Comparison of ENCODE assay signal across 28 cellular contexts in the genomic region with DNA sequence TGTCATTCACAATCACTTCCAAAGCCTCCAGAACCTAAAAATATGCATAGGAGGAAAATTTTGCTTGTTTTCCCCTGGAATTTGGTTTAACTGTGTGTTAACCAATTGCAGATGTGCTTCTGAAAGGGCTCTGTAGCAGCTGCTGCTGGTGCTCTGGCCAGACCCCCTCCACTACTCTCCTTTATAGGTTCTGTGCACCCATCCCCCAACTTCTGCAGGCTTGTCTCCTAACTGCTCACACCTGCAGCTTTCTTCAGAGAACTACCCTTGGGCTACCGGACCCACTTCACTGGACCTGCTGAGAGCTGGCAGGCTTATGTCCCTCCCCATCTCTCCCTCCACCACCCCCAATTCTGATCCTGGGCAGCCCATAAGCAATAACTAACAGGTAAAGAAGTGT.
DNase-seq lines count a peak whose midpoint lies in the region; ATAC-seq, FAIRE-seq and TF ChIP-seq lines count a peak whose summit lies in the region.
"Had no signal": no experiment of that assay in that cellular context is flagged by ENCODE, and none has a peak within 500 bp of the region (broad histone marks: within the 10 kb centered on the region; RNA-seq: fewer than 3 reads in every experiment).

No MANE protein-coding gene starts in this region.

- WGBS in H9 (ENCODE audit: extremely low coverage, insufficient read length, low lambda C conversion rate) = no CpG with 5 or more reads among the region's 1 CpG
- 70% methylated on average over 1 of the region's 1 CpG; no CpG with 5 or more reads in 1 of the 2 experiments for WGBS in H1 (ENCODE audit: extremely low coverage in 1 of 2, insufficient coverage in 1 of 2, insufficient read length in 1 of 2, insufficient replicate concordance in 2 of 2, low coverage in 1 of 2, low lambda C conversion rate in 2 of 2, missing lambda C conversion rate in 1 of 2), 2 experiments
- WGBS in heart right ventricle, 2 donors = 22 to 53% methylated on average over 1 of the region's 1 CpG

- no peaks in the 10 kb centered on the region for H3K27me3 Mint-ChIP-seq in H9 (ENCODE audit: low read depth)
- H3K27me3 Mint-ChIP-seq: CD4-positive, alpha-beta memory T cell; CD4-positive, CD25-positive, alpha-beta regulatory T cell had no signal

- no peak overlapping the region for H3K4me2 ChIP-seq in H9 (ENCODE audit: insufficient read depth, insufficient read length, low read length)
- no peak overlapping the region; a peak in 1 of 4 replicates for H3K4me2 ChIP-seq in H1 (ENCODE audit: insufficient read depth in 1 of 2, low read depth in 2 of 2, low read length in 2 of 2)
- H3K4me2 ChIP-seq: BLaER1 had no signal

- no peak overlapping the region for H3K27ac ChIP-seq in H9 (ENCODE audit: insufficient read length, low read depth, low read length)
- no peak overlapping the region for H3K27ac ChIP-seq in H1 (ENCODE audit: low read depth, low read length)
- H3K27ac ChIP-seq in heart right ventricle = no peak overlapping the region
- H3K27ac ChIP-seq: BLaER1 had no signal

- CTCF ChIA-PET in H1 (lab: Charles Lee; ENCODE audit: partially characterized antibody) = interaction anchor here (0.6 to 1.1 kb wide), 3 partner anchors 19 to 332 kb away, joined by 3 to 5 read pairs (median 3); no protein-coding TSS in a partner anchor

- POLR2A ChIA-PET in H1 (lab: Charles Lee; ENCODE audit: partially characterized antibody) = interaction anchor here (2.6 kb wide), 1 partner anchor 12 kb away, joined by 10 read pairs; no protein-coding TSS in a partner anchor

- H3K9me3 Mint-ChIP-seq in H9 = peaks cover 57 to 68% of the 10 kb centered on the region in 2 experiments
- H3K9me3 Mint-ChIP-seq: CD14-positive monocyte; CD4-positive, alpha-beta memory T cell; CD4-positive, CD25-positive, alpha-beta regulatory T cell had no signal

- no peak overlapping the region; a peak in 1 of 7 replicates for H3K27ac Mint-ChIP-seq in H9
- H3K27ac Mint-ChIP-seq: CD14-positive monocyte; CD4-positive, CD25-positive, alpha-beta regulatory T cell; CD8-positive, alpha-beta memory T cell had no signal

- H3K23ac ChIP-seq in H9 (ENCODE audit: insufficient read length, low read depth, low read length) (no peak overlapping the region), H1 (ENCODE audit: insufficient read length) (no peak overlapping the region)

- H3K27me3 ChIP-seq in H9 (ENCODE audit: insufficient read depth, low read length) (no peaks in the 10 kb centered on the region), H1 (replicated peaks in 1 of 4; ENCODE audit: control insufficient read depth in 3 of 4, extremely low read depth in 1 of 4, insufficient read depth in 3 of 4, low read length in 3 of 4) (no peaks in the 10 kb centered on the region), heart right ventricle (peaks cover 0 to 73% (median 0%) of the 10 kb centered on the region in 7 donors)
- H3K27me3 ChIP-seq: BE2C, BLaER1 had no signal

- H2BK15ac ChIP-seq in H9 (ENCODE audit: low read depth, low read length) = no peak overlapping the region
- no peak overlapping the region for H2BK15ac ChIP-seq in H1 (ENCODE audit: low read length)

- H2AK5ac ChIP-seq in H9 (ENCODE audit: insufficient read length, low read length) (no peak overlapping the region), H1 (ENCODE audit: low read depth, low read length) (no peak overlapping the region)

- H2BK20ac ChIP-seq in H9 (ENCODE audit: low read depth, low read length, poor library complexity, severe bottlenecking) = no peak overlapping the region
- H2BK20ac ChIP-seq in H1 (ENCODE audit: low read length) = no peak overlapping the region

- no peaks in the 10 kb centered on the region for H3K9me3 ChIP-seq in H9 (ENCODE audit: control insufficient read depth, low read depth, low read length)
- no peaks in the 10 kb centered on the region for H3K9me3 ChIP-seq in H1 (ENCODE audit: insufficient read depth in 2 of 2, low read depth in 1 of 2, low read length in 1 of 2)
- no peaks in the 10 kb centered on the region for H3K9me3 ChIP-seq in heart right ventricle
- H3K9me3 ChIP-seq: BE2C, BLaER1 had no signal

- H3K79me1 ChIP-seq in H9 (ENCODE audit: insufficient read depth, low read depth, low read length, poor library complexity, severe bottlenecking) (no peaks in the 10 kb centered on the region), H1 (ENCODE audit: low read depth, low read length) (no peaks in the 10 kb centered on the region)

- H3K4me1 ChIP-seq in H9 (ENCODE audit: insufficient read depth, low read length) = peaks cover 4% of the 10 kb centered on the region; the same call in 1 of the 2 replicates
- H3K4me1 ChIP-seq in H1 (replicated peaks in 1 of 4; ENCODE audit: control insufficient read depth in 3 of 4, insufficient read depth in 4 of 4, low read length in 3 of 4) = peaks cover 0 to 2% (median 0%) of the 10 kb centered on the region in 4 experiments; a peak in 1 of 7 replicates
- no peaks in the 10 kb centered on the region for H3K4me1 ChIP-seq in heart right ventricle
- H3K4me1 ChIP-seq: BE2C, BLaER1 had no signal

- H3K23me2 ChIP-seq in H9 (ENCODE audit: insufficient read length, low read depth, low read length, poor library complexity, severe bottlenecking) (no peaks in the 10 kb centered on the region), H1 (ENCODE audit: low read depth, low read length) (no peaks in the 10 kb centered on the region)

- H3K36me3 Mint-ChIP-seq in H9 (ENCODE audit: insufficient read depth in 1 of 3, low read depth in 3 of 3) = peaks cover 0 to 7% (median 3%) of the 10 kb centered on the region in 3 experiments; a peak in 4 of 7 replicates
- H3K36me3 Mint-ChIP-seq: CD14-positive monocyte; CD4-positive, alpha-beta memory T cell; CD4-positive, CD25-positive, alpha-beta regulatory T cell; CD8-positive, alpha-beta memory T cell had no signal

- H2BK12ac ChIP-seq in H9 (ENCODE audit: insufficient read length, low read depth, low read length) (no peak overlapping the region), H1 (ENCODE audit: low read depth, low read length) (no peak overlapping the region)

- H3K18ac ChIP-seq in H9 (ENCODE audit: insufficient read length, low read depth, low read length) (no peak overlapping the region), H1 (ENCODE audit: extremely low read depth, low read length) (no peak overlapping the region)

- H3T11ph ChIP-seq in H9 (ENCODE audit: low read length) = no peak overlapping the region

- H3K79me2 ChIP-seq in H9 (ENCODE audit: insufficient read depth, low read length) = no peaks in the 10 kb centered on the region
- no peaks in the 10 kb centered on the region for H3K79me2 ChIP-seq in H1 (ENCODE audit: control insufficient read depth in 1 of 2, insufficient read depth in 2 of 2, low read length in 2 of 2)

- TF ChIP-seq CTCF in H9 (conservative IDR thresholded peaks at IDR 0.05) (no peak), H1 (IDR thresholded peaks at IDR 0.05; ENCODE audit: control extremely low read depth in 1 of 3, insufficient read depth in 1 of 3, low read depth in 1 of 3, low read length in 3 of 3) (no peak), heart right ventricle (IDR thresholded peaks at IDR 0.05) (no peak)

- H2AFZ ChIP-seq in H9 (ENCODE audit: low read length) = no peak overlapping the region
- 0 out of 2 replicates have a peak overlapping the region, but pooled peaks have one; percentile 76 for H2AFZ ChIP-seq in H1 (ENCODE audit: low read length)

- peaks cover 18 to 28% of the 10 kb centered on the region in 2 experiments; a peak in 3 of 4 replicates for H3K4me1 Mint-ChIP-seq in H9
- H3K4me1 Mint-ChIP-seq: CD14-positive monocyte; CD4-positive, alpha-beta memory T cell; CD4-positive, CD25-positive, alpha-beta regulatory T cell; CD8-positive, alpha-beta memory T cell had no signal

- no peak overlapping the region for H3K4me3 ChIP-seq in H1 (ENCODE audit: extremely low read depth in 1 of 4, insufficient read depth in 2 of 4, low read depth in 3 of 4, low read length in 4 of 4)
- no peak overlapping the region for H3K4me3 ChIP-seq in heart right ventricle
- H3K4me3 ChIP-seq: BLaER1, GM12878 had no signal

- no peak for TF ChIP-seq EP300 in H1 (IDR thresholded peaks at IDR 0.05; ENCODE audit: borderline replicate concordance in 1 of 2, low read depth in 2 of 2, low read length in 2 of 2)

- H3K14ac ChIP-seq in H9 (ENCODE audit: insufficient read depth, low read length) = no peak overlapping the region
- no peak overlapping the region for H3K14ac ChIP-seq in H1 (ENCODE audit: insufficient read length)

- DNase-seq in H9 (peak; percentile 24), H1 (ENCODE audit: low read depth in 1 of 2, low spot score in 2 of 2) (no peak), iPS-NIHi11 (ENCODE audit: low spot score) (peak; percentile 6), heart right ventricle (no peak), dermis blood vessel endothelial cell (no peak), NCI-H446 treated with DMSO at 0.1 percent for 48 hours (lab: John Stamatoyannopoulos, UW) (no peak)
- DNase-seq: 8988T; ACHN; BE2C; C1 segment of cervical spinal cord; CD4-positive, alpha-beta memory T cell; CD4-positive, CD25-positive, alpha-beta regulatory T cell; CD8-positive, alpha-beta memory T cell; COR-L47; DMS 273 treated with DMSO at 0.1 percent for 48 hours; DMS153; DMS53; DMS79; DND-41; EL; GDM1 had no signal

- no peaks in the 10 kb centered on the region for H3K36me3 ChIP-seq in H1 (ENCODE audit: control insufficient read depth in 2 of 4, insufficient read depth in 4 of 4, low read length in 3 of 4)
- H3K36me3 ChIP-seq in heart right ventricle = no peaks in the 10 kb centered on the region
- H3K36me3 ChIP-seq: BE2C, BLaER1 had no signal

- no peak overlapping the region for H3K4me3 Mint-ChIP-seq in H9
- H3K4me3 Mint-ChIP-seq: CD14-positive monocyte; CD4-positive, alpha-beta memory T cell; CD4-positive, CD25-positive, alpha-beta regulatory T cell; CD8-positive, alpha-beta memory T cell had no signal

- intact Hi-C loops in heart right ventricle (cut with DNase I) = no loop called here

- no peak for FAIRE-seq in H1 (lab: Jason Lieb, UNC)
- FAIRE-seq: A204.1, GM12878, GM12892, GM18507 had no signal

- H3K4ac ChIP-seq in H9 (ENCODE audit: low read depth, low read length) = no peak overlapping the region
- H3K4ac ChIP-seq in H1 (replicated peaks; ENCODE audit: insufficient read length, low read depth, low read length) = no peak overlapping the region

- no peaks in the 10 kb centered on the region for H4K20me1 ChIP-seq in H9 (ENCODE audit: control insufficient read depth, insufficient read depth, insufficient read length)
- H4K20me1 ChIP-seq in H1 (replicated peaks in 1 of 2; ENCODE audit: control insufficient read depth in 1 of 2, insufficient read depth in 2 of 2, low read length in 2 of 2) = no peaks in the 10 kb centered on the region
- H4K20me1 ChIP-seq: BLaER1 had no signal

- ATAC-seq in heart right ventricle (no peak), GM21390 (IDR thresholded peaks at IDR 0.05; ENCODE audit: unreplicated experiment) (no peak)
- ATAC-seq: GM12878 had no signal

- TF ChIP-seq POLR2A in H1 (IDR thresholded peaks at IDR 0.05; ENCODE audit: control extremely low read depth in 1 of 2, low read depth in 2 of 2, low read length in 2 of 2) = no peak

- H3K56ac ChIP-seq in H9 (ENCODE audit: insufficient read length, low read depth, low read length) = no peak overlapping the region
- H3K56ac ChIP-seq in H1 (replicated peaks; ENCODE audit: insufficient read length, low read depth, low read length) = no peak overlapping the region

- no peak overlapping the region for H3K9ac ChIP-seq in H9 (ENCODE audit: extremely low read depth, insufficient read length, low read length)
- H3K9ac ChIP-seq in H1 (replicated peaks in 1 of 4; ENCODE audit: extremely low read depth in 1 of 4, low read depth in 3 of 4, low read length in 3 of 4) = no peak overlapping the region
- H3K9ac ChIP-seq: BLaER1 had no signal

- H2BK5ac ChIP-seq in H9 (ENCODE audit: insufficient read length, low read length) = no peak overlapping the region
- no peak overlapping the region for H2BK5ac ChIP-seq in H1 (ENCODE audit: low read depth, low read length)

- no peak overlapping the region for H4K8ac ChIP-seq in H9 (replicated peaks; ENCODE audit: insufficient read length, low read depth, low read length)
- H4K8ac ChIP-seq in H1 (ENCODE audit: extremely low read depth, insufficient read depth, low read length) = no peak overlapping the region

- H4K5ac ChIP-seq in H9 (ENCODE audit: insufficient read length, low read depth, low read length) (no peak overlapping the region), H1 (ENCODE audit: insufficient read length, low read depth, low read length) (no peak overlapping the region)

- no peak for TF ChIP-seq RAD21 in H1 (IDR thresholded peaks at IDR 0.05 in 1 of 2, conservative IDR thresholded peaks at IDR 0.05 in 1 of 2; ENCODE audit: low read depth in 2 of 2, low read length in 2 of 2)

- H4K91ac ChIP-seq in H9 (ENCODE audit: insufficient read length, low read depth, low read length) (no peak overlapping the region), H1 (replicated peaks; ENCODE audit: insufficient read length, low read length) (no peak overlapping the region)

- H2BK120ac ChIP-seq in H9 (ENCODE audit: low read depth, low read length, poor library complexity, severe bottlenecking) (no peak overlapping the region), H1 (replicated peaks; ENCODE audit: low read depth, low read length) (no peak overlapping the region)

Comparison
In these comparisons a context has a peak if more than half of its experiments do, and no peak if none do; other contexts are left out.
1. DNase-seq: peak in H9 (single experiment) and iPS-NIHi11 (single experiment); none in H1 (0 of 2), heart right ventricle (0 of 2), dermis blood vessel endothelial cell (single experiment) and NCI-H446 treated with DMSO at 0.1 percent for 48 hours (single experiment).